In genomic region chr20:24314053-24314452, GRCh38 we compare ENCODE assay signal across 20 cellular contexts.
"Had no signal": no experiment of that assay in that cellular context is flagged by ENCODE, and none has a peak within 500 bp of the region (broad histone marks: within the 10 kb centered on the region; RNA-seq: fewer than 3 reads in every experiment).

No MANE protein-coding gene starts in this region.

- DNase-seq: IMR-90, Karpas-422, KG1, MG63, NCI-H1092, NCI-H1105 treated with DMSO at 0.1 percent for 48 hours, NCI-H1417 treated with DMSO at 0.1 percent for 48 hours, NCI-H146, NCI-H1694 treated with DMSO at 0.1 percent for 48 hours, NCI-H1930, NCI-H2081, NCI-H2107, NCI-H2227 treated with DMSO at 0.1 percent for 48 hours, NCI-H526, RPMI8226, SHP77, SK-N-SH, SW 1271, T-cell had no signal

- H3K4me3 Mint-ChIP-seq: T-cell had no signal

- H3K27me3 ChIP-seq: MG63 had no signal

- H3K9me3 ChIP-seq: MG63, SK-N-SH had no signal

- H3K4me3 ChIP-seq: MG63 had no signal

- H3K9me3 Mint-ChIP-seq: T-cell had no signal

- H3K36me3 Mint-ChIP-seq: T-cell had no signal

- H3K36me3 ChIP-seq: MG63 had no signal

- H3K27ac Mint-ChIP-seq: T-cell had no signal

- ATAC-seq: HepG2, T-cell had no signal
